ENCODE assay signal across 23 cellular contexts in the genomic region with DNA sequence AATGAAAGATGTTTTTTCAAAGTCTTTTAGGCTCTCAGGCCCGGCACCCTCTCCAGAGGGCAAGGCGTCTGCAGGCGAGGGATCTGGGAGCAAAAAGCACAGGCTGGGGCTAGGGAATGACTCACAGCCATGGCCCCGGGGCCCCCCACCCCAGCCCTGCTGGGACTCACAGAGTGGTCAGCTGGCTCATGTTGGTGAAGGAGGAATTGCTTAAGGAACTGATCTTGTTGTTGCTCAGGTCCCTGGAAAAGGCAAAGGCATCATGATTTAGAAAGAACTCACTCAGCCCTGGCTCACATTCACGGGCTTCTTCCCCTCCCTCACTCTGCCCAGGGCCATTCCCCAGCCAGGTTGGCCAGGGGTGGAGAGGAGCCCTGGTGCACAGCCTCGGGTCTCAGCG.
"Had no signal": no experiment of that assay in that cellular context is flagged by ENCODE, and none has a peak within 500 bp of the region (broad histone marks: within the 10 kb centered on the region; RNA-seq: fewer than 3 reads in every experiment).

No MANE protein-coding gene starts in this region.

- H3K27ac Mint-ChIP-seq: endodermal cell; natural killer cell treated with Interleukin-12 subunit alpha and Interleukin-12 subunit beta and Interleukin-15 and Interleukin-18, amount 100 ng/mL, for 72 hours; neural progenitor cell; stimulated activated naive B cell treated with anti-CD40 and anti-IgM and Interleukin-4, amounts not matched to agents 10 μg/mL and 1 μg/mL and 100 μg/mL, for 72 hours had no signal

- H3K9me3 Mint-ChIP-seq: endodermal cell; immature natural killer cell; natural killer cell treated with Interleukin-12 subunit alpha and Interleukin-12 subunit beta and Interleukin-15 and Interleukin-18, amount 100 ng/mL, for 72 hours; neural progenitor cell; stimulated activated naive B cell treated with anti-CD40 and anti-IgM and Interleukin-4, amounts not matched to agents 10 μg/mL and 1 μg/mL and 100 μg/mL, for 72 hours had no signal

- DNase-seq: colonic mucosa; dermis blood vessel endothelial cell; endodermal cell; erythroblast; foreskin keratinocyte; immature natural killer cell; kidney; left cardiac atrium; left ventricle myocardium inferior; mesenchymal stem cell; midbrain; psoas muscle; retina; right lobe of liver; spleen; stimulated activated CD4-positive, alpha-beta T cell treated with anti-CD3 and anti-CD28 coated beads, Interleukin-15, amount 100 ng/mL, for 24 hours; stimulated activated CD4-positive, alpha-beta T cell treated with anti-CD3 and anti-CD28 coated beads, Interleukin-1b, Interleukin-23, amount 100 ng/mL, for 48 hours; stimulated activated CD4-positive, alpha-beta T cell treated with anti-CD3 and anti-CD28 coated beads, Interleukin-4, amount 100 ng/mL, for 4 hours; stimulated activated naive B cell treated with anti-CD40 and anti-IgM and Interleukin-4, amounts not matched to agents 10 μg/mL and 1 μg/mL and 100 μg/mL, for 72 hours; stomach; trophoblast cell had no signal

- H3K36me3 Mint-ChIP-seq: immature natural killer cell; natural killer cell treated with Interleukin-12 subunit alpha and Interleukin-12 subunit beta and Interleukin-15 and Interleukin-18, amount 100 ng/mL, for 72 hours; neural progenitor cell; stimulated activated naive B cell treated with anti-CD40 and anti-IgM and Interleukin-4, amounts not matched to agents 10 μg/mL and 1 μg/mL and 100 μg/mL, for 72 hours had no signal

- ATAC-seq: foreskin keratinocyte; left cardiac atrium; natural killer cell treated with Interleukin-12 subunit alpha and Interleukin-12 subunit beta and Interleukin-15 and Interleukin-18, amount 100 ng/mL, for 72 hours; psoas muscle; right lobe of liver; stimulated activated naive B cell treated with anti-CD40 and anti-IgM and Interleukin-4, amounts not matched to agents 10 μg/mL and 1 μg/mL and 100 μg/mL, for 72 hours had no signal

- H3K4me3 Mint-ChIP-seq: endodermal cell; immature natural killer cell; natural killer cell treated with Interleukin-12 subunit alpha and Interleukin-12 subunit beta and Interleukin-15 and Interleukin-18, amount 100 ng/mL, for 72 hours; neural progenitor cell; stimulated activated naive B cell treated with anti-CD40 and anti-IgM and Interleukin-4, amounts not matched to agents 10 μg/mL and 1 μg/mL and 100 μg/mL, for 72 hours had no signal
